Comparison of ENCODE assay signal across 8 cellular contexts in the genomic region with DNA sequence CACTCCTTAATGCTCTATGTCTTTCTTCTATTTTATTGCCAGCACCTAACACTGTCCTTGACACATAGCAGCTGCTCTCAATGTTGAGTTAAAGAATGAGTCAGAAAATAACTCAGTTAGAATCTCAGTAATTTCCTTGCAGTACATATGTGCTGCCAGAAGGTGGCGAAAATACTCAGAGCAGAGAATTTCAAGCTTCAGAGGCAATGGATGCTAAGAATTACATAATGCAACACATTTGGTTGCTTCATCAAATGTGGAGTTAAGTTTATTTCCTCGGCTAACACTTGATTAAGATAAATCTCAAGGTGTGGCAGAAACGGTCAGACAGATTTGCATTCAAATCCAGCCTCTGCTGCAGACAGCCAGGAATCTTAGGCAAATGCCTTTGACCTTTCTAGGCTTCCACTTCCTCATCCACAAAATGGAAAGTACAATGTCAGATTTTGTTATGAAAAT.
A peak's percentile ranks its signal among the peaks of the same experiment; 100 is the strongest.
DNase-seq lines count a peak whose midpoint lies in the region; ATAC-seq and TF ChIP-seq lines count a peak whose summit lies in the region.

No MANE protein-coding gene starts in this region.

- ATAC-seq in GM18858 (IDR thresholded peaks at IDR 0.05; ENCODE audit: unreplicated experiment) (peak; percentile 93), HG02973 (IDR thresholded peaks at IDR 0.05; ENCODE audit: unreplicated experiment) (peak; percentile 86)
- ATAC-seq in stimulated activated naive CD8-positive, alpha-beta T cell treated with anti-CD3 and anti-CD28 coated beads, Interleukin-15, amount 100 ng/mL, for 72 hours: peak; percentile 74

- TF ChIP-seq CTCF in C4-2B (conservative IDR thresholded peaks at IDR 0.05): peak; percentile 86

- H3K27ac ChIP-seq in C4-2B: no peak overlapping the region

- no peaks in the 10 kb centered on the region for H3K36me3 Mint-ChIP-seq in T-helper 2 cell treated with Interferon-gamma antibody and Interleukin-4, amounts not matched to agents 5 μg/mL and 100 μg/mL, for 36 hours (ENCODE audit: low read depth)

- no peak overlapping the region for H3K27ac Mint-ChIP-seq in T-helper 2 cell treated with Interferon-gamma antibody and Interleukin-4, amounts not matched to agents 5 μg/mL and 100 μg/mL, for 36 hours
- peak overlapping the region in 1 of 2 donors; percentile 5 for H3K27ac Mint-ChIP-seq in stimulated activated naive CD8-positive, alpha-beta T cell treated with anti-CD3 and anti-CD28 coated beads, Interleukin-15, amount 100 ng/mL, for 72 hours

- DNase-seq in NCI-H1694 (lab: John Stamatoyannopoulos, UW) (peak; percentile 82), dermis microvascular lymphatic vessel endothelial cell (ENCODE audit: low read depth in 2 of 2) (peak; percentile 43 to 65), lung microvascular endothelial cell (ENCODE audit: low read depth in 2 of 2) (peak; percentile 73 to 79)
- peak; percentile 30 for DNase-seq in T-helper 2 cell treated with Interferon-gamma antibody and Interleukin-4, amounts not matched to agents 5 μg/mL and 100 μg/mL, for 36 hours (ENCODE audit: low spot score)
- peak; percentile 47 to 55 for DNase-seq in stimulated activated naive CD8-positive, alpha-beta T cell treated with anti-CD3 and anti-CD28 coated beads, Interleukin-15, amount 100 ng/mL, for 72 hours

- H3K9me3 Mint-ChIP-seq in T-helper 2 cell treated with Interferon-gamma antibody and Interleukin-4, amounts not matched to agents 5 μg/mL and 100 μg/mL, for 36 hours: no peaks in the 10 kb centered on the region
- no peaks in the 10 kb centered on the region for H3K9me3 Mint-ChIP-seq in stimulated activated naive CD8-positive, alpha-beta T cell treated with anti-CD3 and anti-CD28 coated beads, Interleukin-15, amount 100 ng/mL, for 72 hours

- no peak overlapping the region for H3K4me3 Mint-ChIP-seq in T-helper 2 cell treated with Interferon-gamma antibody and Interleukin-4, amounts not matched to agents 5 μg/mL and 100 μg/mL, for 36 hours
- H3K4me3 Mint-ChIP-seq in stimulated activated naive CD8-positive, alpha-beta T cell treated with anti-CD3 and anti-CD28 coated beads, Interleukin-15, amount 100 ng/mL, for 72 hours: no peak overlapping the region

- no peaks in the 10 kb centered on the region for H3K27me3 Mint-ChIP-seq in T-helper 2 cell treated with Interferon-gamma antibody and Interleukin-4, amounts not matched to agents 5 μg/mL and 100 μg/mL, for 36 hours (ENCODE audit: low read depth)
- H3K27me3 Mint-ChIP-seq in stimulated activated naive CD8-positive, alpha-beta T cell treated with anti-CD3 and anti-CD28 coated beads, Interleukin-15, amount 100 ng/mL, for 72 hours: no peaks in the 10 kb centered on the region

- H3K4me1 Mint-ChIP-seq in T-helper 2 cell treated with Interferon-gamma antibody and Interleukin-4, amounts not matched to agents 5 μg/mL and 100 μg/mL, for 36 hours (ENCODE audit: low read depth): no peaks in the 10 kb centered on the region
- peaks cover 6% of the 10 kb centered on the region for H3K4me1 Mint-ChIP-seq in stimulated activated naive CD8-positive, alpha-beta T cell treated with anti-CD3 and anti-CD28 coated beads, Interleukin-15, amount 100 ng/mL, for 72 hours

Comparison
In these comparisons a context has a peak if more than half of its experiments do, and no peak if none do; other contexts are left out.
1. DNase-seq: peak in every context shown above with its lines; median percentile 82 in NCI-H1694; 76 in lung microvascular endothelial cell; 54 in dermis microvascular lymphatic vessel endothelial cell; 51 in stimulated activated naive CD8-positive, alpha-beta T cell treated with anti-CD3 and anti-CD28 coated beads, Interleukin-15, amount 100 ng/mL, for 72 hours; 30 in T-helper 2 cell treated with Interferon-gamma antibody and Interleukin-4, amounts not matched to agents 5 μg/mL and 100 μg/mL, for 36 hours.